ENCODE assay signal across 1 cellular context in genomic region chr1:247211339-247211738, GRCh38.
TF ChIP-seq lines count a peak whose summit lies in the region.

No MANE protein-coding gene starts in this region.

TF ChIP-seq in K562, 482 proteins besides CTCF, POLR2A, EP300 and RAD21:
- TF ChIP-seq CUX1 (CRISPR knock-in tag; IDR thresholded peaks at IDR 0.05) = peak; percentile 41; the same call in 1 of the 2 replicates
- no peak for TF ChIP-seq SREBF2 (CRISPR knock-in tag; IDR thresholded peaks at IDR 0.05)
